15 cellular contexts compared by ENCODE assay signal in genomic region chr13:68234278-68234677, GRCh38.
DNase-seq lines count a peak whose midpoint lies in the region; FAIRE-seq and TF ChIP-seq lines count a peak whose summit lies in the region.
"Had no signal": no experiment of that assay in that cellular context is flagged by ENCODE, and none has a peak within 500 bp of the region (broad histone marks: within the 10 kb centered on the region; RNA-seq: fewer than 3 reads in every experiment).

No MANE protein-coding gene starts in this region.

- H3K36me3 ChIP-seq in brain microvascular endothelial cell (replicated peaks) (no peaks in the 10 kb centered on the region), kidney (ENCODE audit: control insufficient read depth in 1 of 2, insufficient read depth in 2 of 2, low read length in 2 of 2) (no peaks in the 10 kb centered on the region)
- H3K36me3 ChIP-seq: BLaER1 had no signal

- intact Hi-C loops in kidney (cut with DNase I): no loop called here

- no peaks in the 10 kb centered on the region for H3K4me1 ChIP-seq in kidney (ENCODE audit: control insufficient read depth in 1 of 2, insufficient read depth in 1 of 2, low read depth in 1 of 2, low read length in 2 of 2)
- H3K4me1 ChIP-seq: BLaER1 had no signal

- H3K27me3 ChIP-seq in brain microvascular endothelial cell (replicated peaks): no peaks in the 10 kb centered on the region
- H3K27me3 ChIP-seq: BLaER1 had no signal

- H3K9me3 ChIP-seq in kidney (ENCODE audit: control insufficient read depth in 1 of 2, low read length in 2 of 2): no peaks in the 10 kb centered on the region
- H3K9me3 ChIP-seq: BLaER1 had no signal

- peak; percentile 12 for TF ChIP-seq CTCF in D721Med (IDR thresholded peaks at IDR 0.05; ENCODE audit: insufficient read depth, missing control alignments)
- peak; percentile 54 for TF ChIP-seq CTCF in brain microvascular endothelial cell (IDR thresholded peaks at IDR 0.05; ENCODE audit: low read depth, low read length, missing control alignments)
- TF ChIP-seq CTCF in kidney (IDR thresholded peaks at IDR 0.05; ENCODE audit: borderline replicate concordance, extremely low read depth, insufficient read depth): no peak

- H3K9ac ChIP-seq in kidney (ENCODE audit: low read length in 2 of 2): no peak overlapping the region
- H3K9ac ChIP-seq: BLaER1 had no signal

- no peak overlapping the region for H3K27ac ChIP-seq in brain microvascular endothelial cell
- H3K27ac ChIP-seq in kidney (ENCODE audit: low read depth in 2 of 2, low read length in 2 of 2): no peak overlapping the region
- H3K27ac ChIP-seq: BLaER1, VCaP had no signal

- no peak overlapping the region for H3K4me3 ChIP-seq in brain microvascular endothelial cell (ENCODE audit: low read depth, low read length)
- no peak overlapping the region for H3K4me3 ChIP-seq in kidney (ENCODE audit: low read length in 2 of 2)
- H3K4me3 ChIP-seq: BLaER1 had no signal

- DNase-seq in D721Med (ENCODE audit: insufficient read length, low spot score): no peak
- DNase-seq in LHCN-M2 (ENCODE audit: low read depth): peak; percentile 32
- peak; percentile 10 for DNase-seq in brain microvascular endothelial cell
- DNase-seq in iris pigment epithelial cell (ENCODE audit: low read depth): peak; percentile 25
- no peak for DNase-seq in NCI-H1417 treated with DMSO at 0.1 percent for 48 hours (lab: John Stamatoyannopoulos, UW)
- no peak for DNase-seq in AG08396 (ENCODE audit: low spot score)
- no peak for DNase-seq in RCC 7860 (ENCODE audit: low spot score)
- DNase-seq in kidney: no peak
- DNase-seq: activated naive CD4-positive, alpha-beta T cell treated with Interleukin-2 at 50 U/mL for 16 hours; NCI-H1092 treated with DMSO at 0.1 percent for 48 hours; NCI-H526 treated with DMSO at 0.1 percent for 48 hours; retina; SIG-M5 had no signal

- FAIRE-seq in D721Med (lab: Jason Lieb, UNC) (no peak), RCC 7860 (lab: Jason Lieb, UNC) (no peak), kidney (lab: Jason Lieb, UNC) (no peak)

- in situ Hi-C loops in brain microvascular endothelial cell (cut with HindIII; ENCODE audit: low pct_ligation_motif_present, low sequenced_read_pairs): no loop called here

Comparison
In these comparisons a context has a peak if more than half of its experiments do, and no peak if none do; other contexts are left out.
1. DNase-seq: peak in LHCN-M2 (single experiment), brain microvascular endothelial cell (single experiment) and iris pigment epithelial cell (single experiment); none in D721Med (single experiment), NCI-H1417 treated with DMSO at 0.1 percent for 48 hours (single experiment), AG08396 (single experiment), RCC 7860 (single experiment) and kidney (single experiment).